ENCODE assay signal across 8 cellular contexts in the genomic region with DNA sequence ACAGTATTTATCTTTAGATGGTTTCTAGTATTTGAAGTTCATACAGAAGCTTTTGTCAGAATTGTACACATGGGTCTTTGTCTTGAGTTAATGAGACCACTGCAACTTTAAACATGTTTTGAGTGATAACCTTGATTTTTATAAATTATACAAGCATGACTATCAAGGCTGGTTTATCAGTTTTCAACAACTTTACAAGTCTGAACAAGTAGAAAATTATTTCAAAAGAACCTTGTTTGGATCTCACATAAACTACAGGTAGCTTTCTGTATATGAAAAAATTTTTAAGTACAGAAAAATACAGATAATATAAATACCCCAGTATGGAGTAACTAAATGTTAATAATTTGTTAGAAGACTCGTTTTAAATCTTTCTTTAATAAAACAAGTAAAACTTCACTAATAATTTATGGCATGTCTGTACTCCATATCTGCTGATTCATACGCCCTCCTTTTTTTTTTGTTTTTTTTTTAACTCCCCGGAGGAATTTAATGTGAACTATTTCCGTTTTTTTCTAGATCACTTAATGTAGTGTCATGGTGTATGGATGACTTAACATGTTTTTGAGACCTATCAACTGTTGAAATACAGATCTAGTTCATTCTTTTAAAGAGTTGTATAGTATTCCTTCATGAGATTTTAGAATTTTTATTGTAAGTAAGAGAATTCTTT. TPM values are rescaled to one million over a fixed set of nuclear protein-coding genes. Genes with fewer than 3 reads are reported as not detected.
DNase-seq lines count a peak whose midpoint lies in the region; TF ChIP-seq lines count a peak whose summit lies in the region.
"Had no signal": no experiment of that assay in that cellular context is flagged by ENCODE, and none has a peak within 500 bp of the region (broad histone marks: within the 10 kb centered on the region; RNA-seq: fewer than 3 reads in every experiment).

No MANE protein-coding gene starts in this region.

- H3K4me3 Mint-ChIP-seq in nephron progenitor cell: no peak overlapping the region

- peaks cover 37% of the 10 kb centered on the region for H3K36me3 Mint-ChIP-seq in nephron progenitor cell (ENCODE audit: low read depth)

- H3K27ac Mint-ChIP-seq in nephron progenitor cell: no peak overlapping the region

- DNase-seq in HEK293T (ENCODE audit: extremely low spot score): no peak
- peak; percentile 66 for DNase-seq in OCI-M1 (lab: John Stamatoyannopoulos, UW)
- DNase-seq in choroid plexus epithelial cell (ENCODE audit: low read depth): peak; percentile 57
- peak; percentile 29 for DNase-seq in renal cortical epithelial cell (ENCODE audit: low read depth)
- DNase-seq in nephron progenitor cell: no peak
- DNase-seq in hypothalamus (lab: John Stamatoyannopoulos, UW): no peak
- DNase-seq in posterior cingulate gyrus: no peak

- POLR2A ChIA-PET in HEK293T (lab: Yijun Ruan, JAX): interaction anchor here (1.3 to 1.9 kb wide), 2 partner anchors 16 to 18 kb away, joined by 5 to 6 read pairs; a partner anchor contains a TSS

- peaks cover 11% of the 10 kb centered on the region for H3K4me1 Mint-ChIP-seq in nephron progenitor cell

- no peak overlapping the region for H3K4me3 ChIP-seq in choroid plexus epithelial cell (ENCODE audit: low read depth, low read length)
- H3K4me3 ChIP-seq: cardiac muscle cell had no signal

- H3K27me3 Mint-ChIP-seq in nephron progenitor cell (ENCODE audit: low read depth, poor library complexity): peaks cover 5% of the 10 kb centered on the region

- no peak for TF ChIP-seq CTCF in choroid plexus epithelial cell (conservative IDR thresholded peaks at IDR 0.05; ENCODE audit: low read depth, low read length)
- no peak for TF ChIP-seq CTCF in nephron progenitor cell (IDR thresholded peaks at IDR 0.05)

- peaks cover 29% of the 10 kb centered on the region for H3K9me3 Mint-ChIP-seq in nephron progenitor cell

- CTCF ChIA-PET in HEK293T (lab: Yijun Ruan, JAX): no interaction called here

- intact Hi-C loops in posterior cingulate gyrus (cut with DNase I): no loop called here

TF ChIP-seq in HEK293T, 16 proteins besides CTCF, POLR2A, EP300 and RAD21:
- TF ChIP-seq CTBP1 (IDR thresholded peaks at IDR 0.05; ENCODE audit: borderline replicate concordance) (no peak), ZNF384 (IDR thresholded peaks at IDR 0.05) (peak; percentile 72)

RNA-seq across cellular contexts. Expression of a gene that starts 18.3 kb away (rescaled TPM):
- 17.9 and 56.6 TPM in 2 replicates for total RNA-seq in renal cortical epithelial cell

Comparison
In these comparisons a context has a peak if more than half of its experiments do, and no peak if none do; other contexts are left out.
1. DNase-seq: peak in OCI-M1 (single experiment), choroid plexus epithelial cell (single experiment) and renal cortical epithelial cell (single experiment); none in HEK293T (single experiment), nephron progenitor cell (single experiment), hypothalamus (0 of 51) and posterior cingulate gyrus (0 of 10).